1 cellular context compared by ENCODE assay signal in the genomic region with DNA sequence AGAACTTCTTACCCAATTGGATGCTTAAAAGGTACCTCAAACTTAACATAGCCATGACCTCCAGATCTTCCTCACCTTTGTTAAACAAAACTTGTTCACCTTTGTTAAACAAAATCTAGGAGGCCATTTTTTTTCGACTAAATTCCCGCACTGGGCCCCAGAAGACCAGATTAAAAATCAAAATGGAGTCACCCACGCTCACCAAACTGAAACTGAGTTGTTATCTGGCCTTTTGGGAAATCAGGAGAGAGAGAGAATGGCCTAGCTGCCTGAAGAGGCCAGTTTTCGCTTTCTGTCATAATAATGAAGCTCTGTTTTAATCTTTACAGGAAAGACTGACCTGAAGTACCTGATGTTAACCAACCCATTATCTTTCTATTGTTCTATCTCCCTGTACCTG.
TF ChIP-seq lines count a peak whose summit lies in the region.

No MANE protein-coding gene starts in this region.

TF ChIP-seq in K562, 482 proteins besides CTCF, POLR2A, EP300 and RAD21 (continued from another document and continues in another):
- no peak for TF ChIP-seq FOS (IDR thresholded peaks at IDR 0.05; ENCODE audit: extremely low read depth, insufficient read length)
- TF ChIP-seq, protein P1, sequence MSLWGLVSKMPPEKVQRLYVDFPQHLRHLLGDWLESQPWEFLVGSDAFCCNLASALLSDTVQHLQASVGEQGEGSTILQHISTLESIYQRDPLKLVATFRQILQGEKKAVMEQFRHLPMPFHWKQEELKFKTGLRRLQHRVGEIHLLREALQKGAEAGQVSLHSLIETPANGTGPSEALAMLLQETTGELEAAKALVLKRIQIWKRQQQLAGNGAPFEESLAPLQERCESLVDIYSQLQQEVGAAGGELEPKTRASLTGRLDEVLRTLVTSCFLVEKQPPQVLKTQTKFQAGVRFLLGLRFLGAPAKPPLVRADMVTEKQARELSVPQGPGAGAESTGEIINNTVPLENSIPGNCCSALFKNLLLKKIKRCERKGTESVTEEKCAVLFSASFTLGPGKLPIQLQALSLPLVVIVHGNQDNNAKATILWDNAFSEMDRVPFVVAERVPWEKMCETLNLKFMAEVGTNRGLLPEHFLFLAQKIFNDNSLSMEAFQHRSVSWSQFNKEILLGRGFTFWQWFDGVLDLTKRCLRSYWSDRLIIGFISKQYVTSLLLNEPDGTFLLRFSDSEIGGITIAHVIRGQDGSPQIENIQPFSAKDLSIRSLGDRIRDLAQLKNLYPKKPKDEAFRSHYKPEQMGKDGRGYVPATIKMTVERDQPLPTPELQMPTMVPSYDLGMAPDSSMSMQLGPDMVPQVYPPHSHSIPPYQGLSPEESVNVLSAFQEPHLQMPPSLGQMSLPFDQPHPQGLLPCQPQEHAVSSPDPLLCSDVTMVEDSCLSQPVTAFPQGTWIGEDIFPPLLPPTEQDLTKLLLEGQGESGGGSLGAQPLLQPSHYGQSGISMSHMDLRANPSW (CRISPR knock-in tag; IDR thresholded peaks at IDR 0.05), result no peak
- no peak for TF ChIP-seq ZC3H11A (IDR thresholded peaks at IDR 0.05; ENCODE audit: low read depth, low read length)
- TF ChIP-seq ZNF347 (CRISPR knock-in tag; IDR thresholded peaks at IDR 0.05; ENCODE audit: low read depth), result peak; percentile 74; the same call in 1 of the 2 replicates
- TF ChIP-seq, protein P2, sequence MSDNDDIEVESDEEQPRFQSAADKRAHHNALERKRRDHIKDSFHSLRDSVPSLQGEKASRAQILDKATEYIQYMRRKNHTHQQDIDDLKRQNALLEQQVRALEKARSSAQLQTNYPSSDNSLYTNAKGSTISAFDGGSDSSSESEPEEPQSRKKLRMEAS (CRISPR knock-in tag; IDR thresholded peaks at IDR 0.05), result no peak
- TF ChIP-seq ZNF280B (CRISPR knock-in tag; IDR thresholded peaks at IDR 0.05), result no peak
- TF ChIP-seq SRSF1 (IDR thresholded peaks at IDR 0.05; ENCODE audit: low read depth, low read length), result no peak
- no peak for TF ChIP-seq MCM3 (IDR thresholded peaks at IDR 0.05)
- TF ChIP-seq CCNT2 (IDR thresholded peaks at IDR 0.05; ENCODE audit: borderline replicate concordance, extremely low read depth, insufficient read length, low read depth, low read length), result no peak
- TF ChIP-seq, protein P3, sequence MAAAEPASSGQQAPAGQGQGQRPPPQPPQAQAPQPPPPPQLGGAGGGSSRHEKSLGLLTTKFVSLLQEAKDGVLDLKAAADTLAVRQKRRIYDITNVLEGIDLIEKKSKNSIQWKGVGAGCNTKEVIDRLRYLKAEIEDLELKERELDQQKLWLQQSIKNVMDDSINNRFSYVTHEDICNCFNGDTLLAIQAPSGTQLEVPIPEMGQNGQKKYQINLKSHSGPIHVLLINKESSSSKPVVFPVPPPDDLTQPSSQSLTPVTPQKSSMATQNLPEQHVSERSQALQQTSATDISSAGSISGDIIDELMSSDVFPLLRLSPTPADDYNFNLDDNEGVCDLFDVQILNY (CRISPR knock-in tag; IDR thresholded peaks at IDR 0.05), result no peak
- no peak for TF ChIP-seq KAT2B (IDR thresholded peaks at IDR 0.05; ENCODE audit: low read depth, low read length)
- TF ChIP-seq HMBOX1 (IDR thresholded peaks at IDR 0.05), result no peak
- TF ChIP-seq, protein P4, sequence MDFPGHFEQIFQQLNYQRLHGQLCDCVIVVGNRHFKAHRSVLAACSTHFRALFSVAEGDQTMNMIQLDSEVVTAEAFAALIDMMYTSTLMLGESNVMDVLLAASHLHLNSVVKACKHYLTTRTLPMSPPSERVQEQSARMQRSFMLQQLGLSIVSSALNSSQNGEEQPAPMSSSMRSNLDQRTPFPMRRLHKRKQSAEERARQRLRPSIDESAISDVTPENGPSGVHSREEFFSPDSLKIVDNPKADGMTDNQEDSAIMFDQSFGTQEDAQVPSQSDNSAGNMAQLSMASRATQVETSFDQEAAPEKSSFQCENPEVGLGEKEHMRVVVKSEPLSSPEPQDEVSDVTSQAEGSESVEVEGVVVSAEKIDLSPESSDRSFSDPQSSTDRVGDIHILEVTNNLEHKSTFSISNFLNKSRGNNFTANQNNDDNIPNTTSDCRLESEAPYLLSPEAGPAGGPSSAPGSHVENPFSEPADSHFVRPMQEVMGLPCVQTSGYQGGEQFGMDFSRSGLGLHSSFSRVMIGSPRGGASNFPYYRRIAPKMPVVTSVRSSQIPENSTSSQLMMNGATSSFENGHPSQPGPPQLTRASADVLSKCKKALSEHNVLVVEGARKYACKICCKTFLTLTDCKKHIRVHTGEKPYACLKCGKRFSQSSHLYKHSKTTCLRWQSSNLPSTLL (IDR thresholded peaks at IDR 0.05), result no peak
- no peak for TF ChIP-seq ZNF24 (IDR thresholded peaks at IDR 0.05)
- no peak for TF ChIP-seq KDM4B (IDR thresholded peaks at IDR 0.05; ENCODE audit: borderline replicate concordance in 2 of 2, low read depth in 1 of 2)
- TF ChIP-seq ZKSCAN8 (CRISPR knock-in tag; IDR thresholded peaks at IDR 0.05), result peak; percentile 70; the same call in 1 of the 2 replicates
- TF ChIP-seq XRCC5 (IDR thresholded peaks at IDR 0.05; ENCODE audit: low read depth, low read length), result no peak
- no peak for TF ChIP-seq RFX1 (IDR thresholded peaks at IDR 0.05)
- TF ChIP-seq CHCHD3 (CRISPR knock-in tag; IDR thresholded peaks at IDR 0.05), result no peak
- TF ChIP-seq ZNF431 (CRISPR knock-in tag; IDR thresholded peaks at IDR 0.05), result no peak
- no peak for TF ChIP-seq NCOA1 (IDR thresholded peaks at IDR 0.05; ENCODE audit: low read depth)
- no peak for TF ChIP-seq ZNF277 (CRISPR knock-in tag; IDR thresholded peaks at IDR 0.05; ENCODE audit: borderline replicate concordance)
- no peak for TF ChIP-seq KAT7 (CRISPR knock-in tag; IDR thresholded peaks at IDR 0.05; ENCODE audit: borderline replicate concordance)
- TF ChIP-seq ELF4 (CRISPR knock-in tag; IDR thresholded peaks at IDR 0.05), result no peak
- TF ChIP-seq MBD2 (IDR thresholded peaks at IDR 0.05; ENCODE audit: borderline replicate concordance, low read depth), result no peak
- TF ChIP-seq NFE2L1 (tag; IDR thresholded peaks at IDR 0.05; ENCODE audit: borderline replicate concordance, low read depth), result peak; percentile 20; the same call in 1 of the 2 replicates
- TF ChIP-seq MCM2 (IDR thresholded peaks at IDR 0.05; ENCODE audit: low read depth), result no peak
- TF ChIP-seq, protein P5, sequence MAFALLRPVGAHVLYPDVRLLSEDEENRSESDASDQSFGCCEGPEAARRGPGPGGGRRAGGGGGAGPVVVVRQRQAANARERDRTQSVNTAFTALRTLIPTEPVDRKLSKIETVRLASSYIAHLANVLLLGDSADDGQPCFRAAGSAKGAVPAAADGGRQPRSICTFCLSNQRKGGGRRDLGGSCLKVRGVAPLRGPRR (CRISPR knock-in tag; IDR thresholded peaks at IDR 0.05), result no peak; the same call in 1 of the 2 replicates
- TF ChIP-seq, protein P6, sequence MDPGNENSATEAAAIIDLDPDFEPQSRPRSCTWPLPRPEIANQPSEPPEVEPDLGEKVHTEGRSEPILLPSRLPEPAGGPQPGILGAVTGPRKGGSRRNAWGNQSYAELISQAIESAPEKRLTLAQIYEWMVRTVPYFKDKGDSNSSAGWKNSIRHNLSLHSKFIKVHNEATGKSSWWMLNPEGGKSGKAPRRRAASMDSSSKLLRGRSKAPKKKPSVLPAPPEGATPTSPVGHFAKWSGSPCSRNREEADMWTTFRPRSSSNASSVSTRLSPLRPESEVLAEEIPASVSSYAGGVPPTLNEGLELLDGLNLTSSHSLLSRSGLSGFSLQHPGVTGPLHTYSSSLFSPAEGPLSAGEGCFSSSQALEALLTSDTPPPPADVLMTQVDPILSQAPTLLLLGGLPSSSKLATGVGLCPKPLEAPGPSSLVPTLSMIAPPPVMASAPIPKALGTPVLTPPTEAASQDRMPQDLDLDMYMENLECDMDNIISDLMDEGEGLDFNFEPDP (CRISPR knock-in tag; IDR thresholded peaks at IDR 0.05), result peak; percentile 67; the same call in 1 of the 2 replicates
- no peak for TF ChIP-seq RCOR1 (IDR thresholded peaks at IDR 0.05; ENCODE audit: borderline replicate concordance in 1 of 2, low read depth in 2 of 2, low read length in 2 of 2)
- TF ChIP-seq MAFK (IDR thresholded peaks at IDR 0.05; ENCODE audit: low read length), result no peak
- TF ChIP-seq RFX5 (IDR thresholded peaks at IDR 0.05; ENCODE audit: low read depth, low read length), result no peak
- TF ChIP-seq ELF1 (tag; IDR thresholded peaks at IDR 0.05), result no peak
- TF ChIP-seq CTCFL (IDR thresholded peaks at IDR 0.05; ENCODE audit: borderline replicate concordance, insufficient read depth, low read depth, low read length, poor library complexity, severe bottlenecking), result no peak
- TF ChIP-seq ZBTB7A (IDR thresholded peaks at IDR 0.05; ENCODE audit: borderline replicate concordance, control insufficient read depth, low read depth, low read length), result no peak
- no peak for TF ChIP-seq HOXB6 (CRISPR knock-in tag; IDR thresholded peaks at IDR 0.05; ENCODE audit: borderline replicate concordance)
- TF ChIP-seq HDAC3 (IDR thresholded peaks at IDR 0.05; ENCODE audit: borderline replicate concordance, partially characterized antibody), result no peak
- no peak for TF ChIP-seq ZNF253 (CRISPR knock-in tag; conservative IDR thresholded peaks at IDR 0.05)
- TF ChIP-seq POLR3A (IDR thresholded peaks at IDR 0.05; ENCODE audit: borderline replicate concordance, extremely low read depth, insufficient read depth, insufficient read length), result no peak
- no peak for TF ChIP-seq TBP (optimal IDR thresholded peaks at IDR 0.05; ENCODE audit: low read depth, low read length)
- no peak for TF ChIP-seq ARID2 (IDR thresholded peaks at IDR 0.05)
- TF ChIP-seq SRSF9 (IDR thresholded peaks at IDR 0.05; ENCODE audit: borderline replicate concordance, low read depth, low read length), result no peak
- TF ChIP-seq POLR2AphosphoS5 (IDR thresholded peaks at IDR 0.05; ENCODE audit: control insufficient read depth, insufficient read depth, low read depth, low read length), result no peak
- TF ChIP-seq CTBP1 (IDR thresholded peaks at IDR 0.05; ENCODE audit: borderline replicate concordance), result no peak
- TF ChIP-seq CREB1 (IDR thresholded peaks at IDR 0.05), result no peak
- TF ChIP-seq CREB1 (CRISPR knock-in tag; IDR thresholded peaks at IDR 0.05), result no peak
- TF ChIP-seq, protein P7, sequence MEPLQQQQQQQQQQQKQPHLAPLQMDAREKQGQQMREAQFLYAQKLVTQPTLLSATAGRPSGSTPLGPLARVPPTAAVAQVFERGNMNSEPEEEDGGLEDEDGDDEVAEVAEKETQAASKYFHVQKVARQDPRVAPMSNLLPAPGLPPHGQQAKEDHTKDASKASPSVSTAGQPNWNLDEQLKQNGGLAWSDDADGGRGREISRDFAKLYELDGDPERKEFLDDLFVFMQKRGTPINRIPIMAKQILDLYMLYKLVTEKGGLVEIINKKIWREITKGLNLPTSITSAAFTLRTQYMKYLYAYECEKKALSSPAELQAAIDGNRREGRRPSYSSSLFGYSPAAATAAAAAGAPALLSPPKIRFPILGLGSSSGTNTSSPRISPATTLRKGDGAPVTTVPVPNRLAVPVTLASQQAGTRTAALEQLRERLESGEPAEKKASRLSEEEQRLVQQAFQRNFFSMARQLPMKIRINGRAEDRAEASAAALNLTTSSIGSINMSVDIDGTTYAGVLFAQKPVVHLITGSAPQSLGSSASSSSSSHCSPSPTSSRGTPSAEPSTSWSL (CRISPR knock-in tag; IDR thresholded peaks at IDR 0.05; ENCODE audit: borderline replicate concordance), result no peak
- no peak for TF ChIP-seq CHD4 (IDR thresholded peaks at IDR 0.05; ENCODE audit: insufficient read depth, insufficient replicate concordance, low read depth, low read length, poor library complexity, severe bottlenecking)
- TF ChIP-seq RBM34 (IDR thresholded peaks at IDR 0.05; ENCODE audit: borderline replicate concordance, insufficient read depth, low read length), result no peak
